In genomic region chr16:2340564-2341455, GRCh38 we compare ENCODE assay signal across 8 cellular contexts. TPM values are rescaled to one million over a fixed set of nuclear protein-coding genes. Genes with fewer than 3 reads are reported as not detected.
DNase-seq lines count a peak whose midpoint lies in the region; ATAC-seq, FAIRE-seq and TF ChIP-seq lines count a peak whose summit lies in the region.

Gene ABCA3 (minus strand): TSS chr16:2340728. CDS start chr16:2326466, 14,262 bp downstream.

- H2AFZ ChIP-seq in endothelial cell of umbilical vein (ENCODE audit: low read depth, low read length): peak within 1 kb of the TSS; percentile 99

- H3K27ac ChIP-seq in endothelial cell of umbilical vein (ENCODE audit: insufficient read depth, low read depth, low read length): peak within 1 kb of the TSS; percentile 29

- DNase-seq in D341Med (ENCODE audit: low spot score): peak; percentile 100
- peak in 74 of 76 experiments; percentile 51 to 99 (median 96) for DNase-seq in HUDEP-2 (lab: John Stamatoyannopoulos, UW; ENCODE audit: unreplicated experiment in 76 of 76)
- peak; percentile 88 for DNase-seq in NOMO-1 treated with dmso at 0.1 percent for 144 hours (lab: John Stamatoyannopoulos, UW; ENCODE audit: unreplicated experiment)
- DNase-seq in activated CD8-positive, alpha-beta memory T cell treated with anti-CD3 and anti-CD28 coated beads, Interleukin-2, amount 50 U/mL, for 4 hours: peak; percentile 95
- DNase-seq in endothelial cell of umbilical vein (ENCODE audit: low read depth, low spot score): peak; percentile 98
- peak; percentile 93 for DNase-seq in midbrain (lab: John Stamatoyannopoulos, UW)
- DNase-seq in stimulated activated CD8-positive, alpha-beta memory T cell treated with anti-CD3 and anti-CD28 coated beads, Interleukin-2, amount 100 ng/mL, for 1 hour (ENCODE audit: low read depth in 2 of 2): peak; percentile 88 to 89

- POLR2A ChIA-PET in endothelial cell of umbilical vein (lab: Charles Lee): no interaction called here

- FAIRE-seq in endothelial cell of umbilical vein (lab: Jason Lieb, UNC): peak; percentile 93

- peak within 1 kb of the TSS; percentile 45 for H3K9ac ChIP-seq in endothelial cell of umbilical vein (replicated peaks; ENCODE audit: extremely low read depth, insufficient read depth, low read length)

- dilution Hi-C loops in endothelial cell of umbilical vein (cut with MboI; ENCODE audit: extremely low pct_ligation_motif_present, low sequenced_read_pairs): no loop called here

- H3K9me1 ChIP-seq in endothelial cell of umbilical vein (replicated peaks; ENCODE audit: control insufficient read depth, extremely low read depth, insufficient read depth, low read length): no peaks in the 10 kb centered on the region

- TF ChIP-seq CTCF in endothelial cell of umbilical vein (IDR thresholded peaks at IDR 0.05; ENCODE audit: extremely low read depth in 1 of 2, insufficient read depth in 1 of 2, low read depth in 1 of 2, low read length in 2 of 2): peak; percentile 98 to 100

- H3K4me1 ChIP-seq in endothelial cell of umbilical vein (ENCODE audit: control insufficient read depth, extremely low read depth, insufficient read depth, low read length): peaks cover 9% of the 10 kb centered on the region

- H3K4me3 ChIP-seq in endothelial cell of umbilical vein (replicated peaks in 1 of 3; ENCODE audit: insufficient read depth in 1 of 3, low read depth in 1 of 3, low read length in 3 of 3): peak within 1 kb of the TSS; percentile 57 to 79 (median 60)

- peaks cover 7 to 28% of the 10 kb centered on the region in 2 experiments for H3K27me3 ChIP-seq in endothelial cell of umbilical vein (ENCODE audit: control insufficient read depth in 2 of 2, insufficient read depth in 2 of 2, low read length in 2 of 2)

- intact Hi-C loops in endothelial cell of umbilical vein (cut with micrococcal nuclease): loop anchor here (1.0 to 2.0 kb wide), 4 partner anchors 72 to 160 kb away; partner anchors contain the start of genes CCNF, RNPS1 and TBC1D24

- H4K20me1 ChIP-seq in endothelial cell of umbilical vein (replicated peaks; ENCODE audit: control insufficient read depth, extremely low read depth, insufficient read depth, low read length): no peaks in the 10 kb centered on the region

- CTCF ChIA-PET in endothelial cell of umbilical vein (lab: Charles Lee): interaction anchor here (0.7 to 1.4 kb wide), 11 partner anchors 10 to 161 kb away, joined by 3 to 14 read pairs (median 3); partner anchors contain the start of gene CCNF

- peak within 1 kb of the TSS; percentile 83 for H3K4me2 ChIP-seq in endothelial cell of umbilical vein (ENCODE audit: insufficient read depth, low read length)

- peaks cover 10% of the 10 kb centered on the region for H3K79me2 ChIP-seq in endothelial cell of umbilical vein (ENCODE audit: control insufficient read depth, insufficient read depth, low read length)

- TF ChIP-seq POLR2A in endothelial cell of umbilical vein (IDR thresholded peaks at IDR 0.05; ENCODE audit: low read depth, low read length): peak; percentile 70

- H3K9me3 ChIP-seq in endothelial cell of umbilical vein (replicated peaks; ENCODE audit: control insufficient read depth, insufficient read depth, low read length): no peaks in the 10 kb centered on the region

- H3K36me3 ChIP-seq in endothelial cell of umbilical vein (ENCODE audit: control insufficient read depth in 2 of 2, extremely low read depth in 1 of 2, insufficient read depth in 2 of 2, low read length in 2 of 2): no peaks in the 10 kb centered on the region

- no TSS peak for BruUV-seq in endothelial cell of umbilical vein (replicated peaks; lab: Mats Ljungman, UMichigan)

- ATAC-seq in GM21390 (IDR thresholded peaks at IDR 0.05; ENCODE audit: unreplicated experiment): peak; percentile 77

TF ChIP-seq in endothelial cell of umbilical vein, 7 proteins besides CTCF, POLR2A, EP300 and RAD21:
- peak; percentile 99 for TF ChIP-seq MAX (IDR thresholded peaks at IDR 0.05; ENCODE audit: insufficient read depth, insufficient read length)
- no peak for TF ChIP-seq GATA2 (IDR thresholded peaks at IDR 0.05; ENCODE audit: insufficient read depth, insufficient read length, low read depth, low read length)
- peak; percentile 85 for TF ChIP-seq POLR2AphosphoS5 (IDR thresholded peaks at IDR 0.05; ENCODE audit: insufficient read depth, low read depth, low read length)
- no peak for TF ChIP-seq MYC (IDR thresholded peaks at IDR 0.05; ENCODE audit: low read depth, low read length)
- TF ChIP-seq FOS (IDR thresholded peaks at IDR 0.05; ENCODE audit: borderline replicate concordance, insufficient read depth, low read length): peak; percentile 17
- no peak for TF ChIP-seq JUN (IDR thresholded peaks at IDR 0.05; ENCODE audit: borderline replicate concordance, insufficient read depth, insufficient read length, low read depth)
- no peak for TF ChIP-seq EZH2 (IDR thresholded peaks at IDR 0.05; ENCODE audit: borderline replicate concordance, low read depth, low read length, severe bottlenecking)

RNA-seq across cellular contexts. Expression of gene ABCA3, which starts in this region (rescaled TPM):
- 25.5 and 36.0 TPM in 2 replicates for total RNA-seq in endothelial cell of umbilical vein
- 13.5 and 16.7 TPM in 2 replicates for polyA plus RNA-seq in endothelial cell of umbilical vein
- 11.3 and 13.9 TPM in 2 replicates for polyA plus RNA-seq in endothelial cell of umbilical vein (2011; cell fraction: cytosol; rRNA removed)
- 21.7 and 27.7 TPM in 2 replicates for polyA plus RNA-seq in endothelial cell of umbilical vein (2011; cell fraction: nucleus; rRNA removed)
- 21.6 and 29.6 TPM in 2 replicates for polyA plus RNA-seq in endothelial cell of umbilical vein (2012)
- 21.1 and 25.6 TPM in 2 replicates for polyA minus RNA-seq in endothelial cell of umbilical vein
- 3.4 TPM for polyA minus RNA-seq in endothelial cell of umbilical vein (2011; cell fraction: cytosol; rRNA and poly(A)+ RNA removed)
- polyA minus RNA-seq in endothelial cell of umbilical vein (2011; cell fraction: nucleus; rRNA and poly(A)+ RNA removed): 11.7 and 12.1 TPM in 2 replicates

Comparison
In these comparisons a context has a peak if more than half of its experiments do, and no peak if none do; other contexts are left out.
1. Peak in every context shown above with its lines: DNase-seq, ATAC-seq, H3K4me3 ChIP-seq and H3K27ac ChIP-seq.